Comparison of ENCODE assay signal across 10 cellular contexts in genomic region chr2:74845991-74846390, GRCh38. TPM values are rescaled to one million over a fixed set of nuclear protein-coding genes. Genes with fewer than 3 reads are reported as not detected.
DNase-seq lines count a peak whose midpoint lies in the region; ATAC-seq and TF ChIP-seq lines count a peak whose summit lies in the region.
"Had no signal": no experiment of that assay in that cellular context is flagged by ENCODE, and none has a peak within 500 bp of the region (broad histone marks: within the 10 kb centered on the region; RNA-seq: fewer than 3 reads in every experiment).

No MANE protein-coding gene starts in this region.

- TF ChIP-seq CTCF in RWPE1 (conservative IDR thresholded peaks at IDR 0.05; ENCODE audit: low read depth) (no peak), gastroesophageal sphincter (IDR thresholded peaks at IDR 0.05) (no peak), thoracic aorta (IDR thresholded peaks at IDR 0.05) (no peak)

- H3K4me3 ChIP-seq in gastroesophageal sphincter = no peak overlapping the region
- H3K4me3 ChIP-seq in thoracic aorta = peak overlapping the region; percentile 31

- H3K9me3 Mint-ChIP-seq in activated naive CD4-positive, alpha-beta T cell treated with anti-CD3 and anti-CD28 coated beads for 36 hours = no peaks in the 10 kb centered on the region
- H3K9me3 Mint-ChIP-seq: GM23338 had no signal

- peak overlapping the region; percentile 94 for H3K27ac ChIP-seq in RWPE1
- peak overlapping the region in 3 of 4 donors; percentile 56 to 67 (median 59) for H3K27ac ChIP-seq in gastroesophageal sphincter
- H3K27ac ChIP-seq in thoracic aorta = peak overlapping the region; percentile 82 to 84

- POLR2A ChIA-PET in RWPE1 (lab: Yijun Ruan, JAX; ENCODE audit: low non-redundant PET) = interaction anchor here (1.0 kb wide), 1 partner anchor 29 kb away, joined by 3 read pairs; no protein-coding TSS in a partner anchor

- 51 to 78% methylated on average over 2 of the region's 2 CpGs for WGBS in gastroesophageal sphincter (ENCODE audit: low coverage in 1 of 2), 2 donors

- no peak for TF ChIP-seq EP300 in gastroesophageal sphincter (IDR thresholded peaks at IDR 0.05)

- H3K4me3 Mint-ChIP-seq in activated naive CD4-positive, alpha-beta T cell treated with anti-CD3 and anti-CD28 coated beads for 36 hours = no peak overlapping the region

- intact Hi-C loops in activated naive CD4-positive, alpha-beta T cell treated with anti-CD3 and anti-CD28 coated beads for 36 hours (cut with micrococcal nuclease) = loop anchor here (2.0 to 10.0 kb wide), 8 partner anchors 31 to 1611 kb away; partner anchors contain the start of genes CCT7, GCFC2, INO80B and PCGF1

- ATAC-seq in gastroesophageal sphincter (no peak), thoracic aorta (ENCODE audit: insufficient number of reproducible peaks, low FRiP score, low read depth) (no peak)

- H3K36me3 Mint-ChIP-seq in activated naive CD4-positive, alpha-beta T cell treated with anti-CD3 and anti-CD28 coated beads for 36 hours (ENCODE audit: low read depth) = peaks cover 21% of the 10 kb centered on the region

- H3K27me3 Mint-ChIP-seq in activated naive CD4-positive, alpha-beta T cell treated with anti-CD3 and anti-CD28 coated beads for 36 hours (ENCODE audit: low read depth) = no peaks in the 10 kb centered on the region

- H3K27me3 ChIP-seq in gastroesophageal sphincter (no peaks in the 10 kb centered on the region), thoracic aorta (replicated peaks; ENCODE audit: insufficient read depth) (no peaks in the 10 kb centered on the region)

- H3K9me3 ChIP-seq in gastroesophageal sphincter (no peaks in the 10 kb centered on the region), thoracic aorta (no peaks in the 10 kb centered on the region)

- peaks cover 97% of the 10 kb centered on the region for H3K4me1 Mint-ChIP-seq in activated naive CD4-positive, alpha-beta T cell treated with anti-CD3 and anti-CD28 coated beads for 36 hours (ENCODE audit: low read depth)

- H3K36me3 ChIP-seq in gastroesophageal sphincter = no peaks in the 10 kb centered on the region
- no peaks in the 10 kb centered on the region for H3K36me3 ChIP-seq in thoracic aorta

- TF ChIP-seq POLR2A in gastroesophageal sphincter (IDR thresholded peaks at IDR 0.05) = no peak

- no peak for DNase-seq in activated naive CD4-positive, alpha-beta T cell treated with anti-CD3 and anti-CD28 coated beads for 36 hours
- no peak for DNase-seq in activated naive CD4-positive, alpha-beta T cell treated with Interleukin-2 at 50 U/mL for 16 hours
- DNase-seq in RWPE1 (ENCODE audit: low spot score) = no peak
- no peak for DNase-seq in thoracic aorta (ENCODE audit: low spot score)
- DNase-seq in stimulated activated naive CD4-positive, alpha-beta T cell (lab: John Stamatoyannopoulos, UW) = no peak
- no peak for DNase-seq in epidermal melanocyte (ENCODE audit: insufficient read length, low spot score)
- no peak for DNase-seq in CD1c-positive myeloid dendritic cell (ENCODE audit: extremely low spot score)
- DNase-seq: NCI-H2171 had no signal

- CTCF ChIA-PET in activated naive CD4-positive, alpha-beta T cell treated with anti-CD3 and anti-CD28 coated beads for 36 hours (lab: Charles Lee) = interaction anchor here (1.1 kb wide), 1 partner anchor 10 kb away, joined by 3 read pairs; no protein-coding TSS in a partner anchor
- CTCF ChIA-PET in RWPE1 (lab: Yijun Ruan, JAX) = interaction anchor here (1.1 kb wide), 1 partner anchor 9 kb away, joined by 3 read pairs; no protein-coding TSS in a partner anchor

- peak overlapping the region; percentile 61 for H3K27ac Mint-ChIP-seq in activated naive CD4-positive, alpha-beta T cell treated with anti-CD3 and anti-CD28 coated beads for 36 hours

- peaks cover 0 to 54% (median 16%) of the 10 kb centered on the region in 3 donors for H3K4me1 ChIP-seq in gastroesophageal sphincter
- peaks cover 37 to 54% of the 10 kb centered on the region in 2 donors for H3K4me1 ChIP-seq in thoracic aorta (ENCODE audit: control insufficient read depth in 1 of 2, low read depth in 2 of 2)

RNA-seq across cellular contexts. Expression of gene HK2, which starts 12.1 kb away (rescaled TPM):
- 10 to 100 TPM; 37.9 to 38.7 TPM for total RNA-seq in activated naive CD4-positive, alpha-beta T cell treated with anti-CD3 and anti-CD28 coated beads for 36 hours
- total RNA-seq in gastroesophageal sphincter (1 to 10 TPM in 3 of 4 donors, under 1 TPM in 1; 0.82 to 6.1 (median 2.1) TPM), thoracic aorta (10 to 100 TPM in 1 of 2 donors, 1 to 10 TPM in 1; 6.9 to 13.4 TPM)
